Comparison of ENCODE assay signal across 7 cellular contexts in genomic region chr21:44223334-44223733, GRCh38. TPM values are rescaled to one million over a fixed set of nuclear protein-coding genes. Genes with fewer than 3 reads are reported as not detected.
"Had no signal": no experiment of that assay in that cellular context is flagged by ENCODE, and none has a peak within 500 bp of the region (broad histone marks: within the 10 kb centered on the region; RNA-seq: fewer than 3 reads in every experiment).

No MANE protein-coding gene starts in this region.

RNA-seq across cellular contexts. Expression of gene DNMT3L, which starts 38.4 kb away (rescaled TPM):
- total RNA-seq: activated CD4-positive, alpha-beta memory T cell treated with anti-CD3 and anti-CD28 coated beads for 36 hours; activated CD8-positive, alpha-beta memory T cell treated with anti-CD3 and anti-CD28 coated beads, Interleukin-2, amount 10 ng/mL, durations not matched to agents 7 days and 5 days; bronchial epithelial cell; SK-MEL-5; T-cell; T-helper 17 cell; WTC11 had no signal
